In the genomic region with DNA sequence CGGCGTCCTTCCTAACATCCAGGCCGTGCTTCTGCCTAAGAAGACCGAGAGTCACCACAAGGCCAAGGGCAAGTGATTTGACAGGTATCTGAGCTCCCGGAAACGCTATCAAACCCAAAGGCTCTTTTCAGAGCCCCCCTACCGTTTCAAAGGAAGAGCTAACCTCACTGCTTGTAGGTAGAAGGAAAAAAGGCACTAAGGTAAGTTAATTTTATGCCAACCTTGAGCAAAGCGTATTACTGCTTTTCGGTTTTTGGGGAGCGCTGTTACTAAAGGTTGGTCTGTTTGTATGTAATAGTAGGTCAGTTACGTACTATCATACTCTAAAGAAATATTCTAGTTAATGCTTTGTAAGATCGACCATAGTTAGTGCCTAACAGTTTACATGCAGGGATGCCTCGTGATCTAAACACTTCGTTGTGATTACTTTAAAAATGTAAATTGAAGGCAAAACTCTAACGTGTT, we compare ENCODE assay signal across 8 cellular contexts. TPM values are rescaled to one million over a fixed set of nuclear protein-coding genes. Genes with fewer than 3 reads are reported as not detected.
A peak's percentile ranks its signal among the peaks of the same experiment; 100 is the strongest.
DNase-seq lines count a peak whose midpoint lies in the region; ATAC-seq, FAIRE-seq and TF ChIP-seq lines count a peak whose summit lies in the region.

No MANE protein-coding gene starts in this region.

- H3K4me3 ChIP-seq in bronchial epithelial cell (ENCODE audit: low read depth, low read length): peak overlapping the region; percentile 71
- H3K4me3 ChIP-seq in lower lobe of right lung: peak overlapping the region; percentile 80
- peak overlapping the region; percentile 76 for H3K4me3 ChIP-seq in upper lobe of right lung

- peak overlapping the region; percentile 99 for H3K27ac ChIP-seq in lower lobe of right lung
- peak overlapping the region; percentile 99 for H3K27ac ChIP-seq in upper lobe of right lung

- TF ChIP-seq CTCF in bronchial epithelial cell (IDR thresholded peaks at IDR 0.05; ENCODE audit: insufficient read depth, low read length, severe bottlenecking) (no peak), lower lobe of right lung (IDR thresholded peaks at IDR 0.05) (no peak), upper lobe of right lung (IDR thresholded peaks at IDR 0.05) (no peak)

- peaks cover 25% of the 10 kb centered on the region for H3K4me1 ChIP-seq in lower lobe of right lung
- peaks cover 28% of the 10 kb centered on the region for H3K4me1 ChIP-seq in upper lobe of right lung

- intact Hi-C loops in lower lobe of right lung (cut with DNase I) (no loop called here), upper lobe of right lung (cut with DNase I) (loop anchor here (2.0 kb wide), 1 partner anchor 32 kb away; a partner anchor contains a TSS)

- DNase-seq in NCI-H146 (lab: John Stamatoyannopoulos, UW) (peak; percentile 78), NCI-H146 treated with DMSO at 0.1 percent for 48 hours (lab: John Stamatoyannopoulos, UW; ENCODE audit: unreplicated experiment) (no peak), NCI-H69 (lab: John Stamatoyannopoulos, UW) (peak; percentile 87), bronchial epithelial cell (ENCODE audit: low read depth) (peak; percentile 7), lower lobe of right lung (no peak), upper lobe of right lung (no peak), NCI-H2107 (lab: John Stamatoyannopoulos, UW) (no peak), HuH-7 (ENCODE audit: low spot score) (no peak)

- no peaks in the 10 kb centered on the region for H3K36me3 ChIP-seq in bronchial epithelial cell (ENCODE audit: control insufficient read depth, insufficient read depth, low read length)
- peaks cover 17% of the 10 kb centered on the region for H3K36me3 ChIP-seq in lower lobe of right lung
- H3K36me3 ChIP-seq in upper lobe of right lung: peaks cover 26% of the 10 kb centered on the region

- ATAC-seq in lower lobe of right lung (peak; percentile 8 to 14), upper lobe of right lung (peak; percentile 3)

- no peaks in the 10 kb centered on the region for H3K27me3 ChIP-seq in bronchial epithelial cell (ENCODE audit: control insufficient read depth, insufficient read depth, low read length)
- H3K27me3 ChIP-seq in lower lobe of right lung (ENCODE audit: low read depth): no peaks in the 10 kb centered on the region
- no peaks in the 10 kb centered on the region for H3K27me3 ChIP-seq in upper lobe of right lung

- H3K9me3 ChIP-seq in lower lobe of right lung: no peaks in the 10 kb centered on the region
- H3K9me3 ChIP-seq in upper lobe of right lung: no peaks in the 10 kb centered on the region

- no peak for FAIRE-seq in bronchial epithelial cell (lab: Jason Lieb, UNC)

RNA-seq across cellular contexts. Expression of a gene that starts 37.4 kb away (rescaled TPM):
- total RNA-seq in bronchial epithelial cell (3.7 and 4.6 TPM in 2 replicates), lower lobe of right lung (12.4 TPM), upper lobe of right lung (9.2 TPM)

Comparison
In these comparisons a context has a peak if more than half of its experiments do, and no peak if none do; other contexts are left out.
1. DNase-seq: peak in NCI-H146 (single experiment), NCI-H69 (single experiment) and bronchial epithelial cell (single experiment); none in NCI-H146 treated with DMSO at 0.1 percent for 48 hours (single experiment), lower lobe of right lung (single experiment), upper lobe of right lung (single experiment), NCI-H2107 (single experiment) and HuH-7 (single experiment).
2. Peak in every context shown above with its lines, with median percentiles within 50 percentile points of each other: H3K4me3 ChIP-seq.